Comparison of ENCODE assay signal across 30 cellular contexts in the genomic region with DNA sequence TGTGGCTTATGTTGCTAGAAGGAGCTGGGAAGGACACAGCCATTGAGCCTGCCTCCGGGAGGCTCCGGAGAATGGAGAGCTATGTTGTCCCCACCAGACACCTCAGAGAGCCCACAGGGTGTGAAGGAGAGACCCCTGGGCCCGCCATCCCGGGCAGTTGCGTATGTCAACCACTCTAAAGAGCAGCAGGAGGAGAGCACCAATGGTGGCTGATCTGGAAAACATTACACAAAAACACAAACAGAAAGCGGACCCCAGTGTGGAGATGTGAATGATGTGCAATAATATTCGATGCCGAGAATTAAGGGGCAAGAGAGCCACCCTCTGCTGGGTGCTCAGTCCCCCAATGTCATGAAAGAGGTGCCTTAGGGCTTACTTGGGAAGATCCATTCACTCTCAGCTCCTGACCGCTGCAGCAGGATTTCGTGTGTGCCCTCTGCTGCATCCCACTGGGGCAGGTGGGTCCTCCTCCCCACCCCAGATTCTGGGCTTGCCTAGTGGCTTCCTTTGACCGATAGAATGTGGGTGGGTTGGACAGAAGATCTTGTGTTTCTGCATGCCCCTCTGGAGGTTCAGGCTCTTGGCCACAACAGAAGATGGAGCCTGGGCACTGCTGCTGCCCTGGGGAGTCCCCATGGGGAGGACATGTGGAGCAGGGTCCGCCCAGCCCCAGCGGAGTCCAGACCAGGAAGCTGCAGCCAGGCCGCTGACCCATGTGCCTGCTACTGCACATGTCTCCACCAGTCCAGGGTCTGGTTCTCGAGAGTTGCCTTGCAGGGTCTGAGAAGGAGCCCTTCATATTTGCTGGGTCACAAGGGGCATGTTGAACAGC.
"Had no signal": no experiment of that assay in that cellular context is flagged by ENCODE, and none has a peak within 500 bp of the region (broad histone marks: within the 10 kb centered on the region; RNA-seq: fewer than 3 reads in every experiment).

No MANE protein-coding gene starts in this region.

- H3K27me3 Mint-ChIP-seq: activated CD4-positive, alpha-beta T cell treated with anti-CD3 and anti-CD28 coated beads for 36 hours; activated CD8-positive, alpha-beta memory T cell treated with anti-CD3 and anti-CD28 coated beads, Interleukin-2, amount 10 ng/mL, durations not matched to agents 7 days and 5 days; activated naive CD8-positive, alpha-beta T cell treated with anti-CD3 and anti-CD28 coated beads, Interleukin-2, amount 10 ng/mL, durations not matched to agents 7 days and 5 days; natural killer cell treated with Interleukin-12 subunit alpha and Interleukin-12 subunit beta and Interleukin-15 and Interleukin-18, amount 100 ng/mL, for 72 hours; stimulated activated memory B cell treated with anti-CD40 and anti-IgM and Interleukin-4, amounts not matched to agents 10 μg/mL and 1 μg/mL and 100 μg/mL, for 72 hours; stimulated activated naive CD8-positive, alpha-beta T cell treated with anti-CD3 and anti-CD28 coated beads, Interleukin-15, amount 100 ng/mL, for 72 hours had no signal

- ATAC-seq: activated CD4-positive, alpha-beta T cell treated with anti-CD3 and anti-CD28 coated beads for 36 hours; activated CD8-positive, alpha-beta memory T cell treated with anti-CD3 and anti-CD28 coated beads, Interleukin-2, amount 10 ng/mL, durations not matched to agents 7 days and 5 days; activated CD8-positive, alpha-beta T cell treated with anti-CD3 and anti-CD28 coated beads, Interleukin-2, amount 10 ng/mL, durations not matched to agents 7 days and 5 days; esophagus mucosa; foreskin keratinocyte; heart left ventricle; mucosa of descending colon; natural killer cell treated with Interleukin-12 subunit alpha and Interleukin-12 subunit beta and Interleukin-15 and Interleukin-18, amount 100 ng/mL, for 72 hours; stimulated activated memory B cell treated with anti-CD40 and anti-IgM and Interleukin-4, amounts not matched to agents 10 μg/mL and 1 μg/mL and 100 μg/mL, for 72 hours; stimulated activated naive CD8-positive, alpha-beta T cell treated with anti-CD3 and anti-CD28 coated beads, Interleukin-15, amount 100 ng/mL, for 72 hours had no signal

- DNase-seq: activated CD4-positive, alpha-beta T cell treated with anti-CD3 and anti-CD28 coated beads for 36 hours; activated CD4-positive, CD25-positive, alpha-beta regulatory T cell; activated CD8-positive, alpha-beta memory T cell treated with anti-CD3 and anti-CD28 coated beads, Interleukin-2, amount 10 ng/mL, durations not matched to agents 7 days and 5 days; activated CD8-positive, alpha-beta T cell treated with anti-CD3 and anti-CD28 coated beads, Interleukin-2, amount 10 ng/mL, durations not matched to agents 7 days and 5 days; activated naive CD4-positive, alpha-beta T cell treated with Interleukin-2 at 50 U/mL for 16 hours; activated naive CD8-positive, alpha-beta T cell treated with anti-CD3 and anti-CD28 coated beads, Interleukin-2, amount 10 ng/mL, durations not matched to agents 7 days and 5 days; activated T-cell treated with anti-CD3 and anti-CD28 coated beads, Interleukin-2, amount 50 U/mL, for 48 hours; cortex of kidney; foreskin keratinocyte; heart left ventricle; hypothalamus; left ventricle myocardium inferior; mesendoderm; mucosa of descending colon; ovary; retina; sigmoid colon; small intestine; stimulated activated CD4-positive, alpha-beta T cell treated with anti-CD3 and anti-CD28 coated beads, Interleukin-4, amount 100 ng/mL, for 4 hours; stimulated activated CD8-positive, alpha-beta memory T cell treated with anti-CD3 and anti-CD28 coated beads, Interleukin-4, amount 100 ng/mL, for 48 hours; stimulated activated naive CD8-positive, alpha-beta T cell treated with anti-CD3 and anti-CD28 coated beads, Interleukin-15, amount 100 ng/mL, for 72 hours; tibial artery had no signal

- H3K27ac ChIP-seq: ascending aorta, foreskin keratinocyte, heart left ventricle, left ventricle myocardium inferior, ovary, prostate gland, sigmoid colon, tibial artery had no signal

- H3K27ac Mint-ChIP-seq: activated CD4-positive, alpha-beta T cell treated with anti-CD3 and anti-CD28 coated beads for 36 hours; activated CD8-positive, alpha-beta memory T cell treated with anti-CD3 and anti-CD28 coated beads, Interleukin-2, amount 10 ng/mL, durations not matched to agents 7 days and 5 days; activated CD8-positive, alpha-beta T cell treated with anti-CD3 and anti-CD28 coated beads, Interleukin-2, amount 10 ng/mL, durations not matched to agents 7 days and 5 days; activated naive CD8-positive, alpha-beta T cell treated with anti-CD3 and anti-CD28 coated beads, Interleukin-2, amount 10 ng/mL, durations not matched to agents 7 days and 5 days; activated T-helper 2 cell treated with anti-CD3 and anti-CD28 coated beads, Interferon-gamma antibody, Interleukin-2, Interleukin-4, amounts not matched to agents 10 μg/mL and 5 μg/mL and 100 μg/mL, durations not matched to agents 14 hours and 24 hours and 36 hours; brain; natural killer cell treated with Interleukin-12 subunit alpha and Interleukin-12 subunit beta and Interleukin-15 and Interleukin-18, amount 100 ng/mL, for 72 hours; stimulated activated memory B cell treated with anti-CD40 and anti-IgM and Interleukin-4, amounts not matched to agents 10 μg/mL and 1 μg/mL and 100 μg/mL, for 72 hours; stimulated activated naive CD8-positive, alpha-beta T cell treated with anti-CD3 and anti-CD28 coated beads, Interleukin-15, amount 100 ng/mL, for 72 hours had no signal

- H3K4me3 ChIP-seq: ascending aorta, heart left ventricle, left ventricle myocardium inferior, lung, mucosa of descending colon, ovary, prostate gland, sigmoid colon, tibial artery had no signal

- H3K27me3 ChIP-seq: ascending aorta, foreskin keratinocyte, heart left ventricle, ovary, sigmoid colon, tibial artery had no signal

- H3K9me3 ChIP-seq: ascending aorta, prostate gland had no signal

- H3K4me1 ChIP-seq: ascending aorta, foreskin keratinocyte, heart left ventricle, left ventricle myocardium inferior, prostate gland, sigmoid colon, tibial artery had no signal

- H3K4me3 Mint-ChIP-seq: activated CD4-positive, alpha-beta T cell treated with anti-CD3 and anti-CD28 coated beads for 36 hours; activated CD8-positive, alpha-beta memory T cell treated with anti-CD3 and anti-CD28 coated beads, Interleukin-2, amount 10 ng/mL, durations not matched to agents 7 days and 5 days; activated CD8-positive, alpha-beta T cell treated with anti-CD3 and anti-CD28 coated beads, Interleukin-2, amount 10 ng/mL, durations not matched to agents 7 days and 5 days; activated naive CD8-positive, alpha-beta T cell treated with anti-CD3 and anti-CD28 coated beads, Interleukin-2, amount 10 ng/mL, durations not matched to agents 7 days and 5 days; brain; natural killer cell treated with Interleukin-12 subunit alpha and Interleukin-12 subunit beta and Interleukin-15 and Interleukin-18, amount 100 ng/mL, for 72 hours; stimulated activated memory B cell treated with anti-CD40 and anti-IgM and Interleukin-4, amounts not matched to agents 10 μg/mL and 1 μg/mL and 100 μg/mL, for 72 hours; stimulated activated naive CD8-positive, alpha-beta T cell treated with anti-CD3 and anti-CD28 coated beads, Interleukin-15, amount 100 ng/mL, for 72 hours had no signal

- H3K36me3 ChIP-seq: heart left ventricle, left ventricle myocardium inferior, ovary, prostate gland, sigmoid colon, tibial artery had no signal

- H3K36me3 Mint-ChIP-seq: activated CD8-positive, alpha-beta memory T cell treated with anti-CD3 and anti-CD28 coated beads, Interleukin-2, amount 10 ng/mL, durations not matched to agents 7 days and 5 days; activated naive CD8-positive, alpha-beta T cell treated with anti-CD3 and anti-CD28 coated beads, Interleukin-2, amount 10 ng/mL, durations not matched to agents 7 days and 5 days; brain; natural killer cell treated with Interleukin-12 subunit alpha and Interleukin-12 subunit beta and Interleukin-15 and Interleukin-18, amount 100 ng/mL, for 72 hours; stimulated activated memory B cell treated with anti-CD40 and anti-IgM and Interleukin-4, amounts not matched to agents 10 μg/mL and 1 μg/mL and 100 μg/mL, for 72 hours had no signal

- H3K4me1 Mint-ChIP-seq: activated CD4-positive, alpha-beta T cell treated with anti-CD3 and anti-CD28 coated beads for 36 hours; activated CD8-positive, alpha-beta memory T cell treated with anti-CD3 and anti-CD28 coated beads, Interleukin-2, amount 10 ng/mL, durations not matched to agents 7 days and 5 days; activated naive CD8-positive, alpha-beta T cell treated with anti-CD3 and anti-CD28 coated beads, Interleukin-2, amount 10 ng/mL, durations not matched to agents 7 days and 5 days; stimulated activated memory B cell treated with anti-CD40 and anti-IgM and Interleukin-4, amounts not matched to agents 10 μg/mL and 1 μg/mL and 100 μg/mL, for 72 hours; stimulated activated naive CD8-positive, alpha-beta T cell treated with anti-CD3 and anti-CD28 coated beads, Interleukin-15, amount 100 ng/mL, for 72 hours had no signal
